ENCODE assay signal across 23 cellular contexts in genomic region chr2:160261731-160262130, GRCh38.
"Had no signal": no experiment of that assay in that cellular context is flagged by ENCODE, and none has a peak within 500 bp of the region (broad histone marks: within the 10 kb centered on the region; RNA-seq: fewer than 3 reads in every experiment).

No MANE protein-coding gene starts in this region.

- H3K27me3 ChIP-seq: adrenal gland, ascending aorta, MG63 had no signal

- H3K36me3 ChIP-seq: adrenal gland, ascending aorta, MG63 had no signal

- DNase-seq: activated CD4-positive, CD25-positive, alpha-beta regulatory T cell; activated CD8-positive, alpha-beta memory T cell treated with anti-CD3 and anti-CD28 coated beads, Interleukin-2, amount 50 U/mL, for 4 hours; activated CD8-positive, alpha-beta T cell treated with anti-CD3 and anti-CD28 coated beads for 36 hours; activated gamma-delta T cell treated with Interleukin-2 at 50 U/mL for 16 hours; activated naive CD4-positive, alpha-beta T cell treated with anti-CD3 and anti-CD28 coated beads, Interleukin-2, amount 50 U/mL, for 16 hours; activated naive CD8-positive, alpha-beta T cell treated with anti-CD3 and anti-CD28 coated beads, Interleukin-2, amount 10 ng/mL, durations not matched to agents 7 days and 5 days; activated T-cell treated with anti-CD3 and anti-CD28 coated beads, Interleukin-2, amount 50 U/mL, for 72 hours; adrenal gland; MG63; MV-4-11; NCI-H1092 treated with DMSO at 0.1 percent for 48 hours; NCI-H1417 treated with DMSO at 0.1 percent for 48 hours; NCI-H1694; NCI-H2029; NCI-H2107; NCI-H2171 treated with DMSO at 0.1 percent for 48 hours; NCI-H345; NCI-H510A; NCI-H526 treated with DMSO at 0.1 percent for 48 hours; T-helper 1 cell had no signal

- ATAC-seq: activated CD8-positive, alpha-beta T cell treated with anti-CD3 and anti-CD28 coated beads for 36 hours; activated T-cell treated with anti-CD3 and anti-CD28 coated beads, Interleukin-2, amount 50 U/mL, for 72 hours had no signal

- H3K9me3 ChIP-seq: adrenal gland, ascending aorta, MG63 had no signal

- H3K4me3 ChIP-seq: adrenal gland, ascending aorta, MG63, SK-N-MC had no signal

- H3K4me1 ChIP-seq: adrenal gland had no signal

- H3K27ac ChIP-seq: adrenal gland, SK-N-MC, VCaP had no signal
